Comparison of ENCODE assay signal across 8 cellular contexts in the genomic region with DNA sequence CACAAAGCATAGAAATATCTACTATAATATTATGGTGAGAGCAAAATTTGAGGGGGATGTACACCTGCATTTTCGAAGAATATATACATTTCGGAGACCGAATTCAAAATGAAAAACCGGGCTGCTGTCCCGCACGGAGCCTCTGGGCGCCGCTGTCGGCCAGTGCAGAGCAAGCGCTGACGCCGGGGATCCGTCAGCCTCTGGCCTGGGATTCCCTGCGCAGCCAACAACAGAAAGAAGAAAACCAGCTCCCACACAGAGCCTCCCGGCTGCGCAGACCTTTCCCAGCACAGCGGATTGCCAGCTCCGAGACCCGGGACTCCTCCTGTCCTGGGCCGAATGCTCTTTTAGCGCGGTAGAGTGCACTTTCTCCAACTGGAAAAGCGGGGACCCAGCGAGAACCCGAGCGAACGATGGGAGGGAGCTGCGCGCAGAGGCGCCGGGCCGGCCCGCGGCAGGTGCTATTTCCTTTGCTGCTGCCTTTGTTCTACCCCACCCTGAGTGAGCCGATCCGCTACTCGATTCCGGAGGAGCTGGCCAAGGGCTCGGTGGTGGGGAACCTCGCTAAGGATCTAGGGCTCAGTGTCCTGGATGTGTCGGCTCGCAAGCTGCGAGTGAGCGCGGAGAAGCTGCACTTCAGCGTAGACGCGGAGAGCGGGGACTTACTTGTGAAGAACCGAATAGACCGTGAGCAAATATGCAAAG. TPM values are rescaled to one million over a fixed set of nuclear protein-coding genes. Genes with fewer than 3 reads are reported as not detected.
A peak's percentile ranks its signal among the peaks of the same experiment; 100 is the strongest.
DNase-seq lines count a peak whose midpoint lies in the region; ATAC-seq and TF ChIP-seq lines count a peak whose summit lies in the region.
"Not testable (repeated sequence)": the region's sequence is repeated elsewhere in the genome, so short reads cannot be mapped to it uniquely, and the experiment has no call there.

A gene (plus strand): TSS at position 232 of the 705 bp plus-strand sequence. CDS start 182 bp downstream, at position 414.

- H3K27ac ChIP-seq in iPS DF 6.9 (ENCODE audit: low read length) = not testable (repeated sequence)

- not testable (repeated sequence) for H3K4me3 ChIP-seq in NB4 (ENCODE audit: low read depth, low read length)
- H3K4me3 ChIP-seq in iPS DF 6.9 (ENCODE audit: low read length) = peak within 1 kb of the TSS; percentile 48; the same call in 1 of the 2 replicates

- no CpG with 5 or more reads among the region's 51 CpGs for WGBS in iPS DF 6.9 (ENCODE audit: insufficient coverage, insufficient read length)

- peaks cover 22% of the 10 kb centered on the region for H3K9me3 Mint-ChIP-seq in activated T-cell treated with anti-CD3 and anti-CD28 coated beads, Interleukin-2, amount 50 U/mL, for 4 hours
- peaks cover 98% of the 10 kb centered on the region for H3K9me3 Mint-ChIP-seq in nephron progenitor cell
- H3K9me3 Mint-ChIP-seq in stimulated activated naive B cell treated with anti-CD40 and anti-IgM and Interleukin-4, amounts not matched to agents 10 μg/mL and 1 μg/mL and 100 μg/mL, for 72 hours = peaks cover 12 to 17% of the 10 kb centered on the region in 2 donors

- in situ Hi-C loops in Caki2 (cut with HindIII; ENCODE audit: low pct_unique_long_range_greater_than_20kb, low sequenced_read_pairs) = not testable (repeated sequence)

- not testable (repeated sequence) for H3K4me1 ChIP-seq in iPS DF 6.9 (ENCODE audit: control insufficient read depth, insufficient read depth, low read length)

- TF ChIP-seq POLR2A in NB4 (IDR thresholded peaks at IDR 0.05; ENCODE audit: extremely low read depth, insufficient read length) = not testable (repeated sequence)

- not testable (repeated sequence) for H3K27me3 ChIP-seq in iPS DF 6.9 (ENCODE audit: control insufficient read depth, insufficient read depth, low read length)

- TF ChIP-seq CTCF in NB4 (IDR thresholded peaks at IDR 0.05; ENCODE audit: low read depth, low read length) (peak; percentile 35), nephron progenitor cell (IDR thresholded peaks at IDR 0.05) (peak; percentile 86)

- not testable (repeated sequence) for H3K4me1 Mint-ChIP-seq in activated T-cell treated with anti-CD3 and anti-CD28 coated beads, Interleukin-2, amount 50 U/mL, for 4 hours (ENCODE audit: low read depth); stimulated activated naive B cell treated with anti-CD40 and anti-IgM and Interleukin-4, amounts not matched to agents 10 μg/mL and 1 μg/mL and 100 μg/mL, for 72 hours
- H3K4me1 Mint-ChIP-seq in nephron progenitor cell = peaks cover 18% of the 10 kb centered on the region

- peak within 1 kb of the TSS; percentile 95 for H3K27ac Mint-ChIP-seq in nephron progenitor cell
- H3K27ac Mint-ChIP-seq in stimulated activated naive B cell treated with anti-CD40 and anti-IgM and Interleukin-4, amounts not matched to agents 10 μg/mL and 1 μg/mL and 100 μg/mL, for 72 hours = peak within 1 kb of the TSS; percentile 81

- peak; percentile 61 for ATAC-seq in GM21515 (IDR thresholded peaks at IDR 0.05; ENCODE audit: unreplicated experiment)
- peak; percentile 61 to 67 for ATAC-seq in activated T-cell treated with anti-CD3 and anti-CD28 coated beads, Interleukin-2, amount 50 U/mL, for 4 hours
- ATAC-seq in stimulated activated naive B cell treated with anti-CD40 and anti-IgM and Interleukin-4, amounts not matched to agents 10 μg/mL and 1 μg/mL and 100 μg/mL, for 72 hours (replicated peaks) = peak in 1 of 2 donors; percentile 57

- DNase-seq in Caki2 (ENCODE audit: low read depth) (peak; percentile 58), dermis microvascular lymphatic vessel endothelial cell (ENCODE audit: low read depth in 2 of 2) (peak; percentile 11 to 35), nephron progenitor cell (peak; percentile 87)
- not testable (repeated sequence) for DNase-seq in NB4 (ENCODE audit: low read depth); activated T-cell treated with anti-CD3 and anti-CD28 coated beads, Interleukin-2, amount 50 U/mL, for 4 hours; iPS DF 6.9 (ENCODE audit: low read depth, low spot score); stimulated activated naive B cell treated with anti-CD40 and anti-IgM and Interleukin-4, amounts not matched to agents 10 μg/mL and 1 μg/mL and 100 μg/mL, for 72 hours

- H3K9me3 ChIP-seq in iPS DF 6.9 (ENCODE audit: control insufficient read depth, insufficient read depth, low read length) = not testable (repeated sequence)

- peak within 1 kb of the TSS; percentile 65 for H3K4me3 Mint-ChIP-seq in activated T-cell treated with anti-CD3 and anti-CD28 coated beads, Interleukin-2, amount 50 U/mL, for 4 hours
- peak within 1 kb of the TSS; percentile 97 for H3K4me3 Mint-ChIP-seq in nephron progenitor cell
- peak within 1 kb of the TSS; percentile 70 to 77 for H3K4me3 Mint-ChIP-seq in stimulated activated naive B cell treated with anti-CD40 and anti-IgM and Interleukin-4, amounts not matched to agents 10 μg/mL and 1 μg/mL and 100 μg/mL, for 72 hours

- H3K36me3 ChIP-seq in iPS DF 6.9 (ENCODE audit: control insufficient read depth, insufficient read depth, low read length) = not testable (repeated sequence)

- peaks cover 11% of the 10 kb centered on the region for H3K36me3 Mint-ChIP-seq in activated T-cell treated with anti-CD3 and anti-CD28 coated beads, Interleukin-2, amount 50 U/mL, for 4 hours (ENCODE audit: insufficient read depth)
- peaks cover 88% of the 10 kb centered on the region for H3K36me3 Mint-ChIP-seq in nephron progenitor cell (ENCODE audit: low read depth)
- peaks cover 12 to 16% of the 10 kb centered on the region in 2 donors for H3K36me3 Mint-ChIP-seq in stimulated activated naive B cell treated with anti-CD40 and anti-IgM and Interleukin-4, amounts not matched to agents 10 μg/mL and 1 μg/mL and 100 μg/mL, for 72 hours

- H3K27me3 Mint-ChIP-seq in activated T-cell treated with anti-CD3 and anti-CD28 coated beads, Interleukin-2, amount 50 U/mL, for 4 hours (ENCODE audit: low read depth) = peaks cover 82% of the 10 kb centered on the region
- not testable (repeated sequence) for H3K27me3 Mint-ChIP-seq in nephron progenitor cell (ENCODE audit: low read depth, poor library complexity)
- H3K27me3 Mint-ChIP-seq in stimulated activated naive B cell treated with anti-CD40 and anti-IgM and Interleukin-4, amounts not matched to agents 10 μg/mL and 1 μg/mL and 100 μg/mL, for 72 hours = peaks cover 72% of the 10 kb centered on the region in 2 donors

RNA-seq across cellular contexts. Expression of the gene that starts here (rescaled TPM):
- total RNA-seq in Caki2 (2014; rRNA removed; shearing (Covaris generic); ENCODE audit: low replicate concordance) = 0.75 and 1.3 TPM in 2 replicates
- under 1 TPM; 0.08 to 0.22 (median 0.18) TPM for total RNA-seq in activated T-cell treated with anti-CD3 and anti-CD28 coated beads, Interleukin-2, amount 50 U/mL, for 4 hours
- total RNA-seq in dermis microvascular lymphatic vessel endothelial cell = 1.5 and 2.7 TPM in 2 replicates

Comparison
In these comparisons a context has a peak if more than half of its experiments do, and no peak if none do; other contexts are left out.
1. Peak in ATAC-seq in activated T-cell treated with anti-CD3 and anti-CD28 coated beads, Interleukin-2, amount 50 U/mL, for 4 hours; RNA of the gene not detected or under 1 TPM.